25 cellular contexts compared by ENCODE assay signal in the genomic region with DNA sequence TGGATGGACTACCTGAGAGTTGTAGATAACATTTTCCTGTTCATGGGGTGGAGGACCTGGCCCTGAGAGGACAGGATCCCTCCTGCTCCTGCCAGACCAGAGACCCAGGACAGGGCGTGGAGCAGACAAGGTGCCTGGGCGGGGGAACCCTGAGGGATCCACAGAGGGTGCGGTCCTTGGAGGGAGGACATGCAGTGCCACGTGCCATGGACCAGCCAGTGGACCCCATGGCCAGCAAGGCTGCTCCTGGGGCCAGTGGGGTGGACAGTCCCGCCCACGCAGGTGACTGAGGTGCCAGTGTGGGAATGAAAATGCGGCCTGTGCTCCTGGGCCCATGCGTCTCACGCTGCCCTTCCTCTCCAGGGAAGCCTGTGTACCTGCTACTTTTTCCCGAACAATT. TPM values are rescaled to one million over a fixed set of nuclear protein-coding genes. Genes with fewer than 3 reads are reported as not detected.
DNase-seq lines count a peak whose midpoint lies in the region; ATAC-seq and TF ChIP-seq lines count a peak whose summit lies in the region.
"Had no signal": no experiment of that assay in that cellular context is flagged by ENCODE, and none has a peak within 500 bp of the region (broad histone marks: within the 10 kb centered on the region; RNA-seq: fewer than 3 reads in every experiment).

No MANE protein-coding gene starts in this region.

- H3K9me3 ChIP-seq in BLaER1 treated with 17β-estradiol and CSF1 and Interleukin-3, amounts not matched to agents 10 nM and 100 nM (replicated peaks in 1 of 11), result no peaks in the 10 kb centered on the region
- H3K9me3 ChIP-seq in GM23248 (ENCODE audit: low read depth) (no peaks in the 10 kb centered on the region), trophoblast cell (ENCODE audit: insufficient read depth, low read depth, low read length) (no peaks in the 10 kb centered on the region)
- H3K9me3 ChIP-seq: left lung, right lobe of liver, vagina had no signal

- peaks cover 8% of the 10 kb centered on the region for H3K79me1 ChIP-seq in trophoblast cell (ENCODE audit: low read length)

- H3K27me3 Mint-ChIP-seq in chondrocyte (ENCODE audit: low read depth), result no peaks in the 10 kb centered on the region
- H3K27me3 Mint-ChIP-seq: activated CD4-positive, alpha-beta T cell treated with anti-CD3 and anti-CD28 coated beads, Interleukin-2, amount 10 ng/mL, durations not matched to agents 7 days and 5 days; naive thymus-derived CD8-positive, alpha-beta T cell; T-cell had no signal

- peaks cover 31% of the 10 kb centered on the region for H3K4me1 Mint-ChIP-seq in chondrocyte (ENCODE audit: low read depth)

- peak overlapping the region; percentile 7 for H3K4ac ChIP-seq in trophoblast cell (ENCODE audit: low read depth, low read length)

- 85% methylated on average over 10 of the region's 10 CpGs for WGBS in GM23248 (ENCODE audit: low coverage in 1 of 2, low lambda C conversion rate in 2 of 2, missing lambda C conversion rate in 2 of 2), 2 experiments
- no CpG with 5 or more reads among the region's 10 CpGs for WGBS in trophoblast cell (ENCODE audit: extremely low coverage, insufficient coverage, insufficient read length)

- H3K27ac Mint-ChIP-seq in chondrocyte (ENCODE audit: unreplicated experiment), result no peak overlapping the region
- H3K27ac Mint-ChIP-seq: activated CD4-positive, alpha-beta T cell treated with anti-CD3 and anti-CD28 coated beads, Interleukin-2, amount 10 ng/mL, durations not matched to agents 7 days and 5 days; T-cell had no signal

- in situ Hi-C loops in GM23248 (cut with MboI), result no loop called here

- no peaks in the 10 kb centered on the region for H3K9me3 Mint-ChIP-seq in chondrocyte (ENCODE audit: low read depth)
- H3K9me3 Mint-ChIP-seq: activated CD4-positive, alpha-beta T cell treated with anti-CD3 and anti-CD28 coated beads, Interleukin-2, amount 10 ng/mL, durations not matched to agents 7 days and 5 days; naive thymus-derived CD8-positive, alpha-beta T cell; T-cell had no signal

- no peak overlapping the region for H4K91ac ChIP-seq in trophoblast cell (ENCODE audit: low read depth, low read length)

- H2AFZ ChIP-seq in GM23248, result no peak overlapping the region
- H2AFZ ChIP-seq in trophoblast cell (ENCODE audit: insufficient read depth, low read length, poor library complexity), result no peak overlapping the region
- H2AFZ ChIP-seq: PC-9 had no signal

- peaks cover 92% of the 10 kb centered on the region for H3K79me2 ChIP-seq in GM23248 (ENCODE audit: insufficient read depth)
- peaks cover 17% of the 10 kb centered on the region for H3K79me2 ChIP-seq in trophoblast cell (ENCODE audit: control insufficient read depth, insufficient read depth, low read length, poor library complexity)

- H2BK5ac ChIP-seq in trophoblast cell (ENCODE audit: low read depth, low read length, poor library complexity), result no peak overlapping the region

- no peak for DNase-seq in GM23248
- peak; percentile 82 for DNase-seq in chondrocyte (ENCODE audit: low spot score)
- no peak for DNase-seq in trophoblast cell
- no peak for DNase-seq in NCI-H345 treated with DMSO at 0.1 percent for 48 hours (lab: John Stamatoyannopoulos, UW; ENCODE audit: unreplicated experiment)
- no peak for DNase-seq in activated CD4-positive, CD25-positive, alpha-beta regulatory T cell (lab: John Stamatoyannopoulos, UW)
- DNase-seq: activated CD4-positive, alpha-beta T cell treated with anti-CD3 and anti-CD28 coated beads, Interleukin-2, amount 10 ng/mL, durations not matched to agents 7 days and 5 days; activated CD8-positive, alpha-beta memory T cell treated with anti-CD3 and anti-CD28 coated beads, Interleukin-2, amount 50 U/mL, for 4 hours; activated gamma-delta T cell treated with Interleukin-2 at 50 U/mL for 16 hours; aorta; DMS79; effector CD4-positive, alpha-beta T cell; hippocampal formation; left lung; naive thymus-derived CD8-positive, alpha-beta T cell; NCI-H1105; NCI-H2029 treated with DMSO at 0.1 percent for 48 hours; NCI-H226; PC-9; right lobe of liver; SHP77 treated with DMSO at 0.1 percent for 48 hours; stimulated activated CD8-positive, alpha-beta memory T cell treated with anti-CD3 and anti-CD28 coated beads, Interleukin-4, amount 100 ng/mL, for 48 hours; T-cell had no signal

- H2BK120ac ChIP-seq in trophoblast cell (ENCODE audit: insufficient read depth, low read length, poor library complexity), result no peak overlapping the region

- no peak overlapping the region for H4K8ac ChIP-seq in trophoblast cell (ENCODE audit: low read depth, low read length)

- no peak overlapping the region for H3K18ac ChIP-seq in trophoblast cell (ENCODE audit: low read length)

- no peak overlapping the region for H3K23ac ChIP-seq in trophoblast cell (ENCODE audit: low read length)

- H4K12ac ChIP-seq in trophoblast cell (ENCODE audit: low read depth, low read length), result no peak overlapping the region

- ATAC-seq in HG03280 (IDR thresholded peaks at IDR 0.05; ENCODE audit: unreplicated experiment), result no peak
- ATAC-seq: left lung; naive thymus-derived CD8-positive, alpha-beta T cell; right lobe of liver; T-cell had no signal

- no peak overlapping the region for H3K4me3 Mint-ChIP-seq in chondrocyte (ENCODE audit: unreplicated experiment)
- H3K4me3 Mint-ChIP-seq: activated CD4-positive, alpha-beta T cell treated with anti-CD3 and anti-CD28 coated beads, Interleukin-2, amount 10 ng/mL, durations not matched to agents 7 days and 5 days had no signal

- peaks cover 27 to 48% (median 36%) of the 10 kb centered on the region in 10 experiments for H3K4me1 ChIP-seq in BLaER1 treated with 17β-estradiol and CSF1 and Interleukin-3, amounts not matched to agents 10 nM and 100 nM
- H3K4me1 ChIP-seq in GM23248 (ENCODE audit: insufficient read depth) (peaks cover 11% of the 10 kb centered on the region), trophoblast cell (ENCODE audit: control insufficient read depth in 1 of 2, insufficient read depth in 2 of 2, low read length in 2 of 2) (peaks cover 5 to 11% of the 10 kb centered on the region in 2 experiments)

- H3K27me3 ChIP-seq in BLaER1 treated with 17β-estradiol and CSF1 and Interleukin-3, amounts not matched to agents 10 nM and 100 nM, result no peaks in the 10 kb centered on the region
- no peaks in the 10 kb centered on the region for H3K27me3 ChIP-seq in GM23248 (replicated peaks; ENCODE audit: insufficient read depth)
- no peaks in the 10 kb centered on the region for H3K27me3 ChIP-seq in trophoblast cell (ENCODE audit: insufficient read depth, low read length)
- H3K27me3 ChIP-seq: left lung, right lobe of liver, vagina had no signal

- TF ChIP-seq CTCF in chondrocyte (IDR thresholded peaks at IDR 0.05), result no peak

- peaks cover 10% of the 10 kb centered on the region for H3F3A ChIP-seq in GM23248 (ENCODE audit: insufficient read depth)

- no peak overlapping the region for H2BK12ac ChIP-seq in trophoblast cell (ENCODE audit: low read length)

- H3K27ac ChIP-seq in BLaER1 treated with 17β-estradiol and CSF1 and Interleukin-3, amounts not matched to agents 10 nM and 100 nM, result peak overlapping the region in 2 of 11 experiments; percentile 8 to 41; a peak in 3 of 22 replicates
- no peak overlapping the region for H3K27ac ChIP-seq in GM23248
- H3K27ac ChIP-seq in trophoblast cell (ENCODE audit: low read depth, low read length), result no peak overlapping the region
- H3K27ac ChIP-seq: left lung, PC-9, right lobe of liver, vagina had no signal

- peaks cover 67 to 77% (median 73%) of the 10 kb centered on the region in 11 experiments for H3K36me3 ChIP-seq in BLaER1 treated with 17β-estradiol and CSF1 and Interleukin-3, amounts not matched to agents 10 nM and 100 nM
- H3K36me3 ChIP-seq in GM23248 (ENCODE audit: low read depth) (peaks cover 21% of the 10 kb centered on the region; the same call in 1 of the 2 replicates), trophoblast cell (ENCODE audit: control insufficient read depth in 1 of 2, insufficient read depth in 2 of 2, low read length in 2 of 2) (peaks cover 54 to 65% of the 10 kb centered on the region in 2 experiments)

- H3K4me2 ChIP-seq in BLaER1 treated with 17β-estradiol and CSF1 and Interleukin-3, amounts not matched to agents 10 nM and 100 nM, result no peak overlapping the region
- H3K4me2 ChIP-seq in GM23248 (ENCODE audit: unreplicated experiment) (no peak overlapping the region), trophoblast cell (ENCODE audit: low read length) (no peak overlapping the region)
- H3K4me2 ChIP-seq: PC-9 had no signal

- H3K9ac ChIP-seq in BLaER1 treated with 17β-estradiol and CSF1 and Interleukin-3, amounts not matched to agents 10 nM and 100 nM, result peak overlapping the region in 10 of 11 experiments; percentile 40 to 95 (median 88); a peak in 14 of 22 replicates
- 0 out of 2 replicates have a peak overlapping the region, but pooled peaks have one; percentile 89 for H3K9ac ChIP-seq in GM23248
- no peak overlapping the region for H3K9ac ChIP-seq in trophoblast cell (ENCODE audit: low read length)

- no peak overlapping the region for H3K14ac ChIP-seq in trophoblast cell (ENCODE audit: low read length)

- no peak overlapping the region for H2AK5ac ChIP-seq in trophoblast cell (ENCODE audit: low read length)

- no peak overlapping the region for H3K4me3 ChIP-seq in BLaER1 treated with 17β-estradiol and CSF1 and Interleukin-3, amounts not matched to agents 10 nM and 100 nM
- no peak overlapping the region for H3K4me3 ChIP-seq in GM23248
- H3K4me3 ChIP-seq in trophoblast cell (ENCODE audit: low read depth, low read length), result no peak overlapping the region
- H3K4me3 ChIP-seq: left lung, PC-9, right lobe of liver, vagina had no signal

- peaks cover 28 to 80% (median 73%) of the 10 kb centered on the region in 11 experiments; a peak in 21 of 22 replicates for H4K20me1 ChIP-seq in BLaER1 treated with 17β-estradiol and CSF1 and Interleukin-3, amounts not matched to agents 10 nM and 100 nM
- H4K20me1 ChIP-seq in GM23248 (ENCODE audit: insufficient read depth), result no peaks in the 10 kb centered on the region

- no peaks in the 10 kb centered on the region for H3K9me2 ChIP-seq in GM23248 (ENCODE audit: insufficient read depth)

- peaks cover 19% of the 10 kb centered on the region for H3K36me3 Mint-ChIP-seq in chondrocyte (ENCODE audit: low read depth)

RNA-seq across cellular contexts. Expression of a gene that starts 3.6 kb away (rescaled TPM):
- total RNA-seq in GM23248 (2014; rRNA removed; shearing (Covaris generic)), result 69.7 and 135 TPM in 2 replicates
- 328 and 331 TPM in 2 replicates for polyA plus RNA-seq in GM23248 (2016; fragmentation: Nextera tagmentation; extraction: Ambion mirVana)
- total RNA-seq in chondrocyte, result 158 to 177 TPM (median 175 TPM) in 3 replicates
- polyA plus RNA-seq in trophoblast cell (2013), result 186 and 190 TPM in 2 replicates

RNA-seq across cellular contexts. Expression of a gene that starts 3.9 kb away (rescaled TPM):
- total RNA-seq in GM23248 (2014; rRNA removed; shearing (Covaris generic)), result 6.3 and 8.8 TPM in 2 replicates
- 5.5 and 7.2 TPM in 2 replicates for polyA plus RNA-seq in GM23248 (2016; fragmentation: Nextera tagmentation; extraction: Ambion mirVana)
- 6.7 to 10.0 TPM (median 8.1 TPM) in 3 replicates for total RNA-seq in chondrocyte
- 3.2 and 3.5 TPM in 2 replicates for polyA plus RNA-seq in trophoblast cell (2013)

RNA-seq across cellular contexts. Expression of a gene that starts 17.1 kb away (rescaled TPM):
- total RNA-seq in GM23248 (2014; rRNA removed; shearing (Covaris generic)), result 51.3 and 59.1 TPM in 2 replicates
- 24.7 and 29.1 TPM in 2 replicates for polyA plus RNA-seq in GM23248 (2016; fragmentation: Nextera tagmentation; extraction: Ambion mirVana)
- total RNA-seq in chondrocyte, result 20.6 to 33.0 TPM (median 23.4 TPM) in 3 replicates
- 9.4 and 9.5 TPM in 2 replicates for polyA plus RNA-seq in trophoblast cell (2013)
